Comparison of ENCODE assay signal across 10 cellular contexts in genomic region chr5:136036293-136036911, GRCh38. TPM values are rescaled to one million over a fixed set of nuclear protein-coding genes. Genes with fewer than 3 reads are reported as not detected.
DNase-seq lines count a peak whose midpoint lies in the region; ATAC-seq and TF ChIP-seq lines count a peak whose summit lies in the region.
"Had no signal": no experiment of that assay in that cellular context is flagged by ENCODE, and none has a peak within 500 bp of the region (broad histone marks: within the 10 kb centered on the region; RNA-seq: fewer than 3 reads in every experiment).

No MANE protein-coding gene starts in this region.

- H3K4me1 Mint-ChIP-seq in T-helper 1 cell treated with Interleukin-12 subunit alpha and Interleukin-12 subunit beta and Interleukin-4 antibody, amounts not matched to agents 30 μg/mL and 1 μg/mL, for 36 hours (ENCODE audit: low read depth): peaks cover 17% of the 10 kb centered on the region
- H3K4me1 Mint-ChIP-seq in T-cell: peaks cover 25 to 43% (median 28%) of the 10 kb centered on the region in 3 donors

- H3K27ac Mint-ChIP-seq in T-helper 1 cell treated with Interleukin-12 subunit alpha and Interleukin-12 subunit beta and Interleukin-4 antibody, amounts not matched to agents 30 μg/mL and 1 μg/mL, for 36 hours: peak overlapping the region; percentile 43
- H3K27ac Mint-ChIP-seq in T-cell: peak overlapping the region; percentile 89 to 96

- intact Hi-C loops in right cardiac atrium (cut with DNase I) (no loop called here), spleen (cut with DNase I; ENCODE audit: low total_unique reads) (no loop called here)

- no peaks in the 10 kb centered on the region for H3K36me3 Mint-ChIP-seq in T-helper 1 cell treated with Interleukin-12 subunit alpha and Interleukin-12 subunit beta and Interleukin-4 antibody, amounts not matched to agents 30 μg/mL and 1 μg/mL, for 36 hours (ENCODE audit: low read depth)
- peaks cover 2% of the 10 kb centered on the region for H3K36me3 Mint-ChIP-seq in T-cell

- DNase-seq in T-helper 1 cell (no peak), T-cell (no peak), right cardiac atrium (no peak), spleen (peak; percentile 3), GM13976 (ENCODE audit: low spot score) (no peak), NCI-H82 treated with DMSO at 0.1 percent for 48 hours (lab: John Stamatoyannopoulos, UW; ENCODE audit: unreplicated experiment) (no peak), inferior parietal cortex (ENCODE audit: extremely low spot score) (no peak)
- DNase-seq: activated CD4-positive, alpha-beta T cell treated with anti-CD3 and anti-CD28 coated beads for 4 hours; pancreas had no signal

- H3K9me3 ChIP-seq in right cardiac atrium (ENCODE audit: control insufficient read depth, low read length) (no peaks in the 10 kb centered on the region), spleen (peaks cover 0 to 6% (median 2%) of the 10 kb centered on the region in 8 donors)
- H3K9me3 ChIP-seq: pancreas had no signal

- TF ChIP-seq CTCF in spleen (IDR thresholded peaks at IDR 0.05 in 8 of 11, conservative IDR thresholded peaks at IDR 0.05 in 3 of 11) (no peak), GM13976 (IDR thresholded peaks at IDR 0.05; ENCODE audit: borderline replicate concordance, control extremely low read depth, extremely low read depth, insufficient read depth, missing control alignments) (no peak)

- peaks cover 0 to 5% (median 0%) of the 10 kb centered on the region in 6 donors for H3K36me3 ChIP-seq in spleen
- H3K36me3 ChIP-seq: pancreas had no signal

- H3K4me3 Mint-ChIP-seq in T-helper 1 cell treated with Interleukin-12 subunit alpha and Interleukin-12 subunit beta and Interleukin-4 antibody, amounts not matched to agents 30 μg/mL and 1 μg/mL, for 36 hours: no peak overlapping the region
- peak overlapping the region in 1 of 3 donors; percentile 50 for H3K4me3 Mint-ChIP-seq in T-cell

- POLR2A ChIA-PET in T-cell (lab: Charles Lee): interaction anchor here in 1 of 2 donors (0.6 kb wide), 1 partner anchor 109 kb away, joined by 3 read pairs; no protein-coding TSS in a partner anchor

- H3K4me1 ChIP-seq in right cardiac atrium (ENCODE audit: control insufficient read depth, insufficient read depth, low read length): peaks cover 13% of the 10 kb centered on the region
- peaks cover 12 to 60% (median 38%) of the 10 kb centered on the region in 6 donors for H3K4me1 ChIP-seq in spleen
- H3K4me1 ChIP-seq: pancreas had no signal

- no peak for TF ChIP-seq POLR2A in spleen (IDR thresholded peaks at IDR 0.05)

- 74% methylated on average over 1 of the region's 1 CpG for WGBS in right cardiac atrium
- WGBS in spleen, 5 donors: 90 to 95% (median 94%) methylated on average over 1 of the region's 1 CpG

- H3K27me3 ChIP-seq in right cardiac atrium (ENCODE audit: control insufficient read depth, insufficient read depth) (no peaks in the 10 kb centered on the region), spleen (replicated peaks in 1 of 7) (no peaks in the 10 kb centered on the region)
- H3K27me3 ChIP-seq: pancreas had no signal

- CTCF ChIA-PET in T-cell (lab: Charles Lee): no interaction called here

- peaks cover 3% of the 10 kb centered on the region for H3K27me3 Mint-ChIP-seq in T-helper 1 cell treated with Interleukin-12 subunit alpha and Interleukin-12 subunit beta and Interleukin-4 antibody, amounts not matched to agents 30 μg/mL and 1 μg/mL, for 36 hours (ENCODE audit: low read depth)
- peaks cover 0 to 2% of the 10 kb centered on the region in 2 donors for H3K27me3 Mint-ChIP-seq in T-cell

- H3K4me3 ChIP-seq in right cardiac atrium (ENCODE audit: low read length): no peak overlapping the region
- no peak overlapping the region for H3K4me3 ChIP-seq in spleen
- H3K4me3 ChIP-seq: pancreas had no signal

- H3K9me3 Mint-ChIP-seq in T-helper 1 cell treated with Interleukin-12 subunit alpha and Interleukin-12 subunit beta and Interleukin-4 antibody, amounts not matched to agents 30 μg/mL and 1 μg/mL, for 36 hours: peaks cover 3% of the 10 kb centered on the region
- H3K9me3 Mint-ChIP-seq in T-cell: no peaks in the 10 kb centered on the region

- in situ Hi-C loops in GM13976 (cut with MboI; ENCODE audit: low sequenced_read_pairs, unreplicated experiment): no loop called here

- H3K27ac ChIP-seq in right cardiac atrium (ENCODE audit: low read length) (peak overlapping the region; percentile 86), spleen (peak overlapping the region; percentile 29 to 85 (median 50))
- H3K27ac ChIP-seq: pancreas had no signal

- ATAC-seq in T-cell (replicated peaks in 1 of 4) (no peak), right cardiac atrium (no peak)

RNA-seq across cellular contexts. Expression of gene TGFBI, which starts 7.6 kb away (rescaled TPM):
- 1 to 10 TPM; 1.9 to 5.1 (median 2.9) TPM for total RNA-seq in T-cell
- total RNA-seq in right cardiac atrium: 10 to 100 TPM; 41.6 to 60.4 (median 51.2) TPM
- polyA plus RNA-seq in right cardiac atrium: 44.1 TPM
- total RNA-seq in spleen: 100 to 1,000 TPM; 126 to 214 (median 157) TPM
- 10 to 100 TPM; 31.0 to 59.5 (median 56.9) TPM for polyA plus RNA-seq in spleen

Comparison
In these comparisons a context has a peak if more than half of its experiments do, and no peak if none do; other contexts are left out.
1. RNA of gene TGFBI, which starts 7.6 kb away (total RNA-seq): 126 to 214 TPM in spleen and 41.6 to 60.4 TPM in right cardiac atrium; 1.9 to 5.1 TPM in T-cell; every median in the first group is over 4 times any median in the second.